Comparison of ENCODE assay signal across 8 cellular contexts in genomic region chr17:42407289-42407836, GRCh38.
DNase-seq lines count a peak whose midpoint lies in the region; ATAC-seq lines count a peak whose summit lies in the region.

No MANE protein-coding gene starts in this region.

- ATAC-seq in GM18498 (IDR thresholded peaks at IDR 0.05; ENCODE audit: unreplicated experiment) (peak; percentile 74), GM19023 (IDR thresholded peaks at IDR 0.05; ENCODE audit: unreplicated experiment) (no peak), GM21529 (IDR thresholded peaks at IDR 0.05; ENCODE audit: unreplicated experiment) (no peak)

- peak overlapping the region; percentile 90 for H3K27ac ChIP-seq in caudate nucleus (ENCODE audit: low read depth, low read length)

- peak; percentile 86 for DNase-seq in NCI-H1105 treated with DMSO at 0.1 percent for 48 hours (lab: John Stamatoyannopoulos, UW)
- peak; percentile 44 for DNase-seq in UCSD-AML1 (lab: John Stamatoyannopoulos, UW; ENCODE audit: unreplicated experiment)
- peak in 60 of 61 donors; percentile 12 to 88 (median 60) for DNase-seq in caudate nucleus (lab: John Stamatoyannopoulos, UW)
- peak; percentile 56 for DNase-seq in kidney glomerular epithelial cell (lab: John Stamatoyannopoulos, UW)
- peak; percentile 34 to 47 for DNase-seq in stimulated activated CD4-positive, alpha-beta T cell treated with anti-CD3 and anti-CD28 coated beads, Interleukin-15, amount 100 ng/mL, for 48 hours (ENCODE audit: low read depth in 2 of 2)
